28 cellular contexts compared by ENCODE assay signal in the genomic region with DNA sequence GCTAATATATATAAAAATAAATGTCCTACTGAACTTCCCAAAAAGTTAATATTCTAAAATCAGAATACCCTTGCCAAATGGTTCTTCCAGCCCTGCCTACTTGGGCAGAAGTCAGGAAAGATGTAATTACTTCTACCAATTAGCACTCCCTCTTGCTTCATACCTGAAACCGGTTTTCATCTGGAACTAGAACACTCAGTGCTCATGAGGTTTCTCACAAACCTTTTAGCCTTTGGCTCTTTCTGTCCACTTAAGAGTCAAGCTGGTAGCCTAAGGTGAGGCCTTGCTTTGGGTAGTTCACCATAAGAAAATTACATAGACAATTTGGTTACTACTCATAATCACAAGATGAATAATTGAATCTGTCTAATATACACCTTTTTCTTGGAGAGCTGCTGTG. TPM values are rescaled to one million over a fixed set of nuclear protein-coding genes. Genes with fewer than 3 reads are reported as not detected.
DNase-seq lines count a peak whose midpoint lies in the region; ATAC-seq, FAIRE-seq and TF ChIP-seq lines count a peak whose summit lies in the region.
"Had no signal": no experiment of that assay in that cellular context is flagged by ENCODE, and none has a peak within 500 bp of the region (broad histone marks: within the 10 kb centered on the region; RNA-seq: fewer than 3 reads in every experiment).

No MANE protein-coding gene starts in this region.

- no peaks in the 10 kb centered on the region for H3K27me3 ChIP-seq in breast epithelium
- H3K27me3 ChIP-seq: BE2C, SJSA1 had no signal

- peak; percentile 43 for ATAC-seq in esophagus mucosa
- no peak for ATAC-seq in HG02885 (IDR thresholded peaks at IDR 0.05; ENCODE audit: poor library complexity, unreplicated experiment)
- no peak for ATAC-seq in T-helper 17 cell

- TF ChIP-seq CTCF in breast epithelium (IDR thresholded peaks at IDR 0.05): no peak

- H3K4me3 ChIP-seq in breast epithelium (peak overlapping the region in 1 of 3 donors; percentile 19), skin epidermis (peak overlapping the region in 4 of 7 experiments; percentile 0 to 38 (median 16))
- H3K4me3 ChIP-seq: GM23248, PC-9, SJSA1 had no signal

- H3K27ac Mint-ChIP-seq in T-helper 17 cell: no peak overlapping the region
- H3K27ac Mint-ChIP-seq: CD14-positive monocyte, IgD-negative memory B cell had no signal

- no peaks in the 10 kb centered on the region for H3K4me1 ChIP-seq in breast epithelium
- H3K4me1 ChIP-seq: BE2C had no signal

- peak overlapping the region; percentile 68 to 88 for H3K27ac ChIP-seq in breast epithelium
- H3K27ac ChIP-seq in skin epidermis: peak overlapping the region in 19 of 21 experiments; percentile 9 to 86 (median 62)
- H3K27ac ChIP-seq: 22Rv1, GM23248, KMS-11, PC-9, SJSA1 had no signal

- DNase-seq in GM12891 (ENCODE audit: insufficient read length, low spot score) (no peak), breast epithelium (ENCODE audit: low spot score in 2 of 2) (peak in 1 of 2 donors; percentile 39), NOMO-1 treated with dmso at 0.1 percent for 144 hours (lab: John Stamatoyannopoulos, UW; ENCODE audit: unreplicated experiment) (no peak), AML-193 (lab: John Stamatoyannopoulos, UW) (no peak), T-helper 17 cell (no peak)
- DNase-seq: BE2C; DMS153; GM23248; H7; MV-4-11; NCI-H1105; NCI-H1436 treated with DMSO at 0.1 percent for 48 hours; NCI-H1930; NCI-H446 treated with DMSO at 0.1 percent for 48 hours; NCI-H526; NCI-H82; NK-92 treated with Interleukin-12 subunit alpha and Interleukin-12 subunit beta, amount 100 ng/mL, for 24 hours; PC-9; Right ventricle myocardium superior had no signal

- H3K27me3 Mint-ChIP-seq in T-helper 17 cell: no peaks in the 10 kb centered on the region
- H3K27me3 Mint-ChIP-seq: IgD-negative memory B cell had no signal

- no peaks in the 10 kb centered on the region for H3K4me1 Mint-ChIP-seq in T-helper 17 cell
- H3K4me1 Mint-ChIP-seq: CD14-positive monocyte, IgD-negative memory B cell had no signal

- no peaks in the 10 kb centered on the region for H3K36me3 ChIP-seq in breast epithelium
- H3K36me3 ChIP-seq: BE2C, SJSA1 had no signal

- FAIRE-seq in GM12891 (lab: Jason Lieb, UNC): peak; percentile 47

- H3K9me3 ChIP-seq in breast epithelium (no peaks in the 10 kb centered on the region), T-helper 17 cell (ENCODE audit: control insufficient read depth, low read length, poor library complexity, severe bottlenecking) (no peaks in the 10 kb centered on the region)
- H3K9me3 ChIP-seq: BE2C, SJSA1 had no signal

- no peak overlapping the region for H3K4me3 Mint-ChIP-seq in T-helper 17 cell
- H3K4me3 Mint-ChIP-seq: CD14-positive monocyte, IgD-negative memory B cell had no signal

- TF ChIP-seq POLR2A in GM12891 (IDR thresholded peaks at IDR 0.05; ENCODE audit: low read depth, low read length) (no peak), breast epithelium (IDR thresholded peaks at IDR 0.05) (no peak)

- intact Hi-C loops in breast epithelium (cut with DNase I; ENCODE audit: low total_unique reads): no loop called here

- H3K36me3 Mint-ChIP-seq in T-helper 17 cell (ENCODE audit: low read depth): no peaks in the 10 kb centered on the region
- H3K36me3 Mint-ChIP-seq: CD14-positive monocyte, IgD-negative memory B cell had no signal

TF ChIP-seq in GM12891, 5 proteins besides CTCF, POLR2A, EP300 and RAD21:
- TF ChIP-seq POU2F2 (IDR thresholded peaks at IDR 0.05; ENCODE audit: low read depth, low read length): no peak
- TF ChIP-seq SPI1 (IDR thresholded peaks at IDR 0.05; ENCODE audit: low read depth, low read length): no peak
- TF ChIP-seq TAF1 (IDR thresholded peaks at IDR 0.05; ENCODE audit: low read depth, low read length): no peak
- TF ChIP-seq PAX5 (IDR thresholded peaks at IDR 0.05; ENCODE audit: insufficient read depth, low read length, severe bottlenecking): no peak
- TF ChIP-seq POLR2AphosphoS5 (IDR thresholded peaks at IDR 0.05; ENCODE audit: low read depth, low read length): no peak

RNA-seq across cellular contexts. Expression of gene DSG3, which starts 4.1 kb away (rescaled TPM):
- polyA plus RNA-seq in GM12891 (2012; ENCODE audit: low read depth, missing spikeins): 0.01 TPM
- total RNA-seq in breast epithelium (10 to 100 TPM in 2 of 3 donors, not detected in 1; 21.0 to 40.1 TPM), esophagus mucosa (775 TPM), T-helper 17 cell (not detected)
- total RNA-seq: GM23248, H7, Right ventricle myocardium superior, RPMI7951, SJSA1 had no signal
- polyA plus RNA-seq: CD14-positive monocyte, GM23248 had no signal

RNA-seq across cellular contexts. Expression of gene DSG2, which starts 46.4 kb away (rescaled TPM):
- 8.7 TPM for polyA plus RNA-seq in GM12891 (2012; ENCODE audit: low read depth, missing spikeins)
- total RNA-seq in breast epithelium (100 to 1,000 TPM in 1 of 3 donors, 10 to 100 TPM in 2; 14.1 to 125 (median 61.3) TPM), esophagus mucosa (22.4 TPM), T-helper 17 cell (not detected)
- polyA plus RNA-seq: CD14-positive monocyte, GM23248, IgD-negative memory B cell had no signal

Comparison
In these comparisons a context has a peak if more than half of its experiments do, and no peak if none do; other contexts are left out.
1. RNA of gene DSG3, which starts 4.1 kb away (total RNA-seq): 775 TPM in esophagus mucosa (single experiment); 21.0 to 40.1 TPM in breast epithelium and not detected in T-helper 17 cell; every median in the first group is over 10 times any median in the second.
2. RNA of gene DSG2, which starts 46.4 kb away (total RNA-seq): 14.1 to 125 TPM in breast epithelium and 22.4 TPM in esophagus mucosa (single experiment); not detected in T-helper 17 cell; every median in the first group is over 10 times any median in the second.